In genomic region chr3:150787741-150788370, GRCh38 we compare ENCODE assay signal across 8 cellular contexts. TPM values are rescaled to one million over a fixed set of nuclear protein-coding genes. Genes with fewer than 3 reads are reported as not detected.
DNase-seq lines count a peak whose midpoint lies in the region; ATAC-seq and TF ChIP-seq lines count a peak whose summit lies in the region.

No MANE protein-coding gene starts in this region.

- intact Hi-C loops in activated CD8-positive, alpha-beta T cell treated with anti-CD3 and anti-CD28 coated beads for 36 hours (cut with micrococcal nuclease) = loop anchor here (1.0 to 5.0 kb wide), 2 partner anchors 66 to 77 kb away; no protein-coding TSS in a partner anchor

- no peaks in the 10 kb centered on the region for H3K36me3 Mint-ChIP-seq in activated CD8-positive, alpha-beta T cell treated with anti-CD3 and anti-CD28 coated beads for 36 hours (ENCODE audit: low read depth)
- H3K36me3 Mint-ChIP-seq in memory B cell = no peaks in the 10 kb centered on the region

- TF ChIP-seq CTCF in activated CD8-positive, alpha-beta T cell treated with anti-CD3 and anti-CD28 coated beads for 36 hours (IDR thresholded peaks at IDR 0.05) = peak; percentile 95

- H3K4me3 Mint-ChIP-seq in activated CD8-positive, alpha-beta T cell treated with anti-CD3 and anti-CD28 coated beads for 36 hours = no peak overlapping the region
- H3K4me3 Mint-ChIP-seq in memory B cell = no peak overlapping the region

- CTCF ChIA-PET in activated CD8-positive, alpha-beta T cell treated with anti-CD3 and anti-CD28 coated beads for 36 hours (lab: Charles Lee) = interaction anchor here (0.6 to 5.0 kb wide), 58 partner anchors 8 to 335 kb away, joined by 3 to 48 read pairs (median 4); partner anchors contain the start of genes ERICH6 and SIAH2

- peak; percentile 82 for DNase-seq in AG20443 (ENCODE audit: low spot score)
- DNase-seq in NCI-H69 (lab: John Stamatoyannopoulos, UW) = peak; percentile 74
- DNase-seq in activated CD8-positive, alpha-beta T cell treated with anti-CD3 and anti-CD28 coated beads for 36 hours = peak; percentile 93
- peak; percentile 86 for DNase-seq in ecto neural progenitor cell (ENCODE audit: low spot score)
- peak; percentile 67 to 74 for DNase-seq in memory B cell (ENCODE audit: low spot score in 2 of 2)
- peak; percentile 61 for DNase-seq in stimulated activated CD8-positive, alpha-beta memory T cell treated with anti-CD3 and anti-CD28 coated beads, Interleukin-15, amount 100 ng/mL, for 24 hours (ENCODE audit: low read depth)

- no peak overlapping the region for H3K27ac Mint-ChIP-seq in activated CD8-positive, alpha-beta T cell treated with anti-CD3 and anti-CD28 coated beads for 36 hours
- no peak overlapping the region for H3K27ac Mint-ChIP-seq in memory B cell

- H3K9me3 Mint-ChIP-seq in activated CD8-positive, alpha-beta T cell treated with anti-CD3 and anti-CD28 coated beads for 36 hours = no peaks in the 10 kb centered on the region
- H3K9me3 Mint-ChIP-seq in memory B cell = no peaks in the 10 kb centered on the region

- POLR2A ChIA-PET in activated CD8-positive, alpha-beta T cell treated with anti-CD3 and anti-CD28 coated beads for 36 hours (lab: Charles Lee) = interaction anchor here (1.4 to 6.3 kb wide), 2 partner anchors 15 to 23 kb away, joined by 5 to 76 read pairs; partner anchors contain the start of gene SIAH2

- H3K4me1 Mint-ChIP-seq in activated CD8-positive, alpha-beta T cell treated with anti-CD3 and anti-CD28 coated beads for 36 hours (ENCODE audit: low read depth) = peaks cover 41% of the 10 kb centered on the region
- peaks cover 3% of the 10 kb centered on the region for H3K4me1 Mint-ChIP-seq in memory B cell

- ATAC-seq in GM19025 (IDR thresholded peaks at IDR 0.05; ENCODE audit: low read depth, unreplicated experiment) = peak; percentile 57
- ATAC-seq in HG03354 (IDR thresholded peaks at IDR 0.05; ENCODE audit: poor library complexity, severe bottlenecking, unreplicated experiment) = peak; percentile 71
- peak; percentile 72 for ATAC-seq in activated CD8-positive, alpha-beta T cell treated with anti-CD3 and anti-CD28 coated beads for 36 hours
- peak; percentile 95 for ATAC-seq in memory B cell (ENCODE audit: low read depth)

- H3K27me3 Mint-ChIP-seq in activated CD8-positive, alpha-beta T cell treated with anti-CD3 and anti-CD28 coated beads for 36 hours = peaks cover 6% of the 10 kb centered on the region
- peaks cover 2% of the 10 kb centered on the region for H3K27me3 Mint-ChIP-seq in memory B cell

RNA-seq across cellular contexts. Expression of gene SIAH2, which starts 24.9 kb away (rescaled TPM):
- 10 to 100 TPM; 90.3 to 91.1 TPM for total RNA-seq in activated CD8-positive, alpha-beta T cell treated with anti-CD3 and anti-CD28 coated beads for 36 hours

Comparison
In these comparisons a context has a peak if more than half of its experiments do, and no peak if none do; other contexts are left out.
1. Peak in every context shown above with its lines: DNase-seq and ATAC-seq.